22 cellular contexts compared by ENCODE assay signal in genomic region chr5:68953151-68953884, GRCh38.
DNase-seq lines count a peak whose midpoint lies in the region; ATAC-seq, FAIRE-seq and TF ChIP-seq lines count a peak whose summit lies in the region.
"Had no signal": no experiment of that assay in that cellular context is flagged by ENCODE, and none has a peak within 500 bp of the region (broad histone marks: within the 10 kb centered on the region; RNA-seq: fewer than 3 reads in every experiment).

No MANE protein-coding gene starts in this region.

- H3K27ac Mint-ChIP-seq in GM23338, result no peak overlapping the region
- H3K27ac Mint-ChIP-seq in endodermal cell, result no peak overlapping the region
- H3K27ac Mint-ChIP-seq in endothelial cell (ENCODE audit: unreplicated experiment), result no peak overlapping the region
- H3K27ac Mint-ChIP-seq: activated CD4-positive, alpha-beta T cell treated with anti-CD3 and anti-CD28 coated beads for 36 hours; activated naive CD4-positive, alpha-beta T cell treated with anti-CD3 and anti-CD28 coated beads, Interleukin-2, amount 10 ng/mL, durations not matched to agents 7 days and 5 days; activated T-cell treated with anti-CD3 and anti-CD28 coated beads, Interleukin-2, amount 50 U/mL, for 72 hours had no signal

- peak overlapping the region; percentile 86; the same call in 1 of the 2 replicates for H2AFZ ChIP-seq in GM23338

- H3K4me1 Mint-ChIP-seq in GM23338 (peaks cover 9% of the 10 kb centered on the region; the same call in 2 of the 3 replicates), endodermal cell (peaks cover 29% of the 10 kb centered on the region), endothelial cell (ENCODE audit: unreplicated experiment) (no peaks in the 10 kb centered on the region)
- H3K4me1 Mint-ChIP-seq: activated CD4-positive, alpha-beta T cell treated with anti-CD3 and anti-CD28 coated beads for 36 hours; activated naive CD4-positive, alpha-beta T cell treated with anti-CD3 and anti-CD28 coated beads, Interleukin-2, amount 10 ng/mL, durations not matched to agents 7 days and 5 days had no signal

- H3F3A ChIP-seq in GM23338 (replicated peaks; ENCODE audit: low read depth), result no peaks in the 10 kb centered on the region

- H3K27me3 ChIP-seq in GM23338 (ENCODE audit: insufficient read depth), result no peaks in the 10 kb centered on the region
- H3K27me3 ChIP-seq in endodermal cell (ENCODE audit: control insufficient read depth, insufficient read depth, low read length, poor library complexity, severe bottlenecking), result no peaks in the 10 kb centered on the region
- H3K27me3 ChIP-seq: sigmoid colon, SJCRH30 had no signal

- no peaks in the 10 kb centered on the region for H3K9me3 ChIP-seq in endodermal cell (ENCODE audit: control insufficient read depth, low read length)
- H3K9me3 ChIP-seq: HAP-1, MG63, sigmoid colon, SJCRH30 had no signal

- H3K4me3 Mint-ChIP-seq in GM23338, result no peak overlapping the region
- H3K4me3 Mint-ChIP-seq in endodermal cell, result no peak overlapping the region
- no peak overlapping the region for H3K4me3 Mint-ChIP-seq in endothelial cell (ENCODE audit: unreplicated experiment)
- H3K4me3 Mint-ChIP-seq: activated CD4-positive, alpha-beta T cell treated with anti-CD3 and anti-CD28 coated beads for 36 hours; activated naive CD4-positive, alpha-beta T cell treated with anti-CD3 and anti-CD28 coated beads, Interleukin-2, amount 10 ng/mL, durations not matched to agents 7 days and 5 days; activated T-cell treated with anti-CD3 and anti-CD28 coated beads, Interleukin-2, amount 50 U/mL, for 72 hours; brain had no signal

- TF ChIP-seq CTCF in GM23338 (conservative IDR thresholded peaks at IDR 0.05; ENCODE audit: low read depth in 2 of 2) (no peak), astrocyte of the cerebellum (IDR thresholded peaks at IDR 0.05; ENCODE audit: low read depth, low read length, missing control alignments) (no peak), endodermal cell (conservative IDR thresholded peaks at IDR 0.05) (no peak), endothelial cell (IDR thresholded peaks at IDR 0.05; ENCODE audit: unreplicated experiment) (no peak)

- no peaks in the 10 kb centered on the region for H3K9me3 Mint-ChIP-seq in GM23338
- H3K9me3 Mint-ChIP-seq in endodermal cell, result no peaks in the 10 kb centered on the region
- no peaks in the 10 kb centered on the region for H3K9me3 Mint-ChIP-seq in endothelial cell (ENCODE audit: unreplicated experiment)
- H3K9me3 Mint-ChIP-seq: activated naive CD4-positive, alpha-beta T cell treated with anti-CD3 and anti-CD28 coated beads, Interleukin-2, amount 10 ng/mL, durations not matched to agents 7 days and 5 days; activated T-cell treated with anti-CD3 and anti-CD28 coated beads, Interleukin-2, amount 50 U/mL, for 72 hours had no signal

- H3K4me3 ChIP-seq in GM23338 (no peak overlapping the region), astrocyte of the cerebellum (ENCODE audit: low read depth, low read length) (no peak overlapping the region), endodermal cell (ENCODE audit: low read length) (no peak overlapping the region)
- H3K4me3 ChIP-seq: HAP-1, MG63, sigmoid colon, SJCRH30 had no signal

- H3K9ac ChIP-seq in endodermal cell (ENCODE audit: extremely low read depth, low read length, poor library complexity, severe bottlenecking), result no peak overlapping the region

- FAIRE-seq in urothelium cell line (lab: Jason Lieb, UNC), result peak; percentile 5
- FAIRE-seq: colon, G401.6 had no signal

- peaks cover 12% of the 10 kb centered on the region; the same call in 1 of the 2 replicates for H3K9me2 ChIP-seq in GM23338 (ENCODE audit: insufficient read depth)

- H3K27me3 Mint-ChIP-seq in GM23338 (ENCODE audit: insufficient read depth, low read depth, poor library complexity) (peaks cover 2% of the 10 kb centered on the region), endodermal cell (ENCODE audit: insufficient read depth) (no peaks in the 10 kb centered on the region), endothelial cell (ENCODE audit: unreplicated experiment) (no peaks in the 10 kb centered on the region)

- in situ Hi-C loops in astrocyte of the cerebellum (cut with HindIII; ENCODE audit: low sequenced_read_pairs), result no loop called here

- no peak for DNase-seq in GM23338 (ENCODE audit: low spot score)
- peak; percentile 50 for DNase-seq in astrocyte of the cerebellum (ENCODE audit: low read depth)
- peak; percentile 8 for DNase-seq in left kidney (ENCODE audit: low read depth, low spot score)
- DNase-seq in urothelium cell line (ENCODE audit: low spot score), result no peak
- DNase-seq in endodermal cell, result no peak
- DNase-seq in activated T-cell treated with anti-CD3 and anti-CD28 coated beads for 4 hours, result no peak
- no peak for DNase-seq in endothelial cell (ENCODE audit: low spot score)
- DNase-seq: activated CD4-positive, alpha-beta T cell treated with anti-CD3 and anti-CD28 coated beads for 36 hours; activated naive CD4-positive, alpha-beta T cell treated with anti-CD3 and anti-CD28 coated beads, Interleukin-2, amount 10 ng/mL, durations not matched to agents 7 days and 5 days; activated T-cell treated with anti-CD3 and anti-CD28 coated beads, Interleukin-2, amount 50 U/mL, for 72 hours; effector memory CD4-positive, alpha-beta T cell; hypothalamus; IMR-90; MG63; NCI-H1436; sigmoid colon; SJCRH30; substantia nigra had no signal

- ATAC-seq in GM23338, result no peak
- ATAC-seq: activated CD4-positive, alpha-beta T cell treated with anti-CD3 and anti-CD28 coated beads for 36 hours; activated T-cell treated with anti-CD3 and anti-CD28 coated beads, Interleukin-2, amount 50 U/mL, for 72 hours had no signal

- H3K36me3 Mint-ChIP-seq in GM23338 (ENCODE audit: low read depth) (no peaks in the 10 kb centered on the region), endodermal cell (ENCODE audit: low read depth) (no peaks in the 10 kb centered on the region), endothelial cell (ENCODE audit: low read depth, unreplicated experiment) (no peaks in the 10 kb centered on the region)
- H3K36me3 Mint-ChIP-seq: activated naive CD4-positive, alpha-beta T cell treated with anti-CD3 and anti-CD28 coated beads, Interleukin-2, amount 10 ng/mL, durations not matched to agents 7 days and 5 days; brain had no signal

- H3K79me2 ChIP-seq in GM23338 (replicated peaks; ENCODE audit: insufficient read depth), result no peaks in the 10 kb centered on the region

- WGBS in endodermal cell (ENCODE audit: insufficient coverage in 1 of 2, insufficient read length in 1 of 2), 2 experiments, result 83 to 86% methylated on average over 2 to 3 of the region's 3 CpGs

- H3K4me1 ChIP-seq in GM23338 (ENCODE audit: insufficient read depth), result no peaks in the 10 kb centered on the region
- H3K4me1 ChIP-seq in endodermal cell (ENCODE audit: control insufficient read depth, insufficient read depth, low read length), result peaks cover 13% of the 10 kb centered on the region
- H3K4me1 ChIP-seq: HAP-1, SJCRH30 had no signal

- H3K4me2 ChIP-seq in GM23338, result no peak overlapping the region

- H3K27ac ChIP-seq in GM23338 (ENCODE audit: low read depth) (no peak overlapping the region), endodermal cell (ENCODE audit: low read depth, low read length) (no peak overlapping the region)
- H3K27ac ChIP-seq: SJCRH30 had no signal

- H4K20me1 ChIP-seq in GM23338 (replicated peaks; ENCODE audit: insufficient read depth), result no peaks in the 10 kb centered on the region

- no peaks in the 10 kb centered on the region for H3K36me3 ChIP-seq in GM23338 (ENCODE audit: insufficient read depth)
- H3K36me3 ChIP-seq in endodermal cell (ENCODE audit: control insufficient read depth, insufficient read depth, low read length), result no peaks in the 10 kb centered on the region
- H3K36me3 ChIP-seq: HAP-1, MG63, sigmoid colon, SJCRH30 had no signal

TF ChIP-seq in GM23338, 12 proteins besides CTCF, POLR2A, EP300 and RAD21 (continues in another document):
- TF ChIP-seq ZNF331 (CRISPR knock-in tag; IDR thresholded peaks at IDR 0.05; ENCODE audit: low read depth) (no peak), STAT1 (IDR thresholded peaks at IDR 0.05; ENCODE audit: unreplicated experiment) (no peak), NANOG (IDR thresholded peaks at IDR 0.05; ENCODE audit: borderline replicate concordance) (no peak), ZNF114 (CRISPR knock-in tag; IDR thresholded peaks at IDR 0.05) (no peak), EZH2phosphoT487 (IDR thresholded peaks at IDR 0.05; ENCODE audit: unreplicated experiment) (no peak), JUNB (IDR thresholded peaks at IDR 0.05; ENCODE audit: unreplicated experiment) (no peak), POLR2AphosphoS5 (IDR thresholded peaks at IDR 0.05; ENCODE audit: low read depth) (no peak), ETS1 (IDR thresholded peaks at IDR 0.05) (no peak)

Comparison
In these comparisons a context has a peak if more than half of its experiments do, and no peak if none do; other contexts are left out.
1. DNase-seq: peak in astrocyte of the cerebellum (single experiment) and left kidney (single experiment); none in GM23338 (single experiment), urothelium cell line (single experiment), endodermal cell (single experiment), activated T-cell treated with anti-CD3 and anti-CD28 coated beads for 4 hours (single experiment) and endothelial cell (single experiment).